Comparison of ENCODE assay signal across 1 cellular context in genomic region chr2:74472945-74473258, GRCh38.
A peak's percentile ranks its signal among the peaks of the same experiment; 100 is the strongest.
TF ChIP-seq lines count a peak whose summit lies in the region.

No MANE protein-coding gene starts in this region.

TF ChIP-seq in K562, 482 proteins besides CTCF, POLR2A, EP300 and RAD21:
- TF ChIP-seq RAD51 (IDR thresholded peaks at IDR 0.05; ENCODE audit: borderline replicate concordance, low read depth), result no peak
- no peak for TF ChIP-seq MYNN (IDR thresholded peaks at IDR 0.05)
- no peak for TF ChIP-seq MYNN (CRISPR knock-in tag; IDR thresholded peaks at IDR 0.05)
- no peak for TF ChIP-seq NR2C2 (CRISPR knock-in tag; IDR thresholded peaks at IDR 0.05)
- peak; percentile 97; the same call in 1 of the 2 replicates for TF ChIP-seq NR2C2 (tag; IDR thresholded peaks at IDR 0.05)
- 0 out of 2 replicates have a peak, but pooled peaks have one; percentile 73 for TF ChIP-seq GABPA (tag; conservative IDR thresholded peaks at IDR 0.05; ENCODE audit: low read depth)
- TF ChIP-seq MTF1 (CRISPR knock-in tag; IDR thresholded peaks at IDR 0.05; ENCODE audit: borderline replicate concordance), result no peak
- TF ChIP-seq, protein P1, sequence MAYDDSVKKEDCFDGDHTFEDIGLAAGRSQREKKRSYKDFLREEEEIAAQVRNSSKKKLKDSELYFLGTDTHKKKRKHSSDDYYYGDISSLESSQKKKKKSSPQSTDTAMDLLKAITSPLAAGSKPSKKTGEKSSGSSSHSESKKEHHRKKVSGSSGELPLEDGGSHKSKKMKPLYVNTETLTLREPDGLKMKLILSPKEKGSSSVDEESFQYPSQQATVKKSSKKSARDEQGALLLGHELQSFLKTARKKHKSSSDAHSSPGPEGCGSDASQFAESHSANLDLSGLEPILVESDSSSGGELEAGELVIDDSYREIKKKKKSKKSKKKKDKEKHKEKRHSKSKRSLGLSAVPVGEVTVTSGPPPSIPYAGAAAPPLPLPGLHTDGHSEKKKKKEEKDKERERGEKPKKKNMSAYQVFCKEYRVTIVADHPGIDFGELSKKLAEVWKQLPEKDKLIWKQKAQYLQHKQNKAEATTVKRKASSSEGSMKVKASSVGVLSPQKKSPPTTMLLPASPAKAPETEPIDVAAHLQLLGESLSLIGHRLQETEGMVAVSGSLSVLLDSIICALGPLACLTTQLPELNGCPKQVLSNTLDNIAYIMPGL (CRISPR knock-in tag; IDR thresholded peaks at IDR 0.05), result no peak
- TF ChIP-seq GTF2E2 (tag; IDR thresholded peaks at IDR 0.05), result peak; percentile 58
- peak; percentile 46 to 68 for TF ChIP-seq FOXK2 (conservative IDR thresholded peaks at IDR 0.05 in 1 of 2, IDR thresholded peaks at IDR 0.05 in 1 of 2; ENCODE audit: low read depth in 2 of 2)
- TF ChIP-seq ZNF197 (CRISPR knock-in tag; IDR thresholded peaks at IDR 0.05; ENCODE audit: low read depth), result 0 out of 2 replicates have a peak, but pooled peaks have one; percentile 20
TF ChIP-seq in K562: peak in this region for 5.
